In the genomic region with DNA sequence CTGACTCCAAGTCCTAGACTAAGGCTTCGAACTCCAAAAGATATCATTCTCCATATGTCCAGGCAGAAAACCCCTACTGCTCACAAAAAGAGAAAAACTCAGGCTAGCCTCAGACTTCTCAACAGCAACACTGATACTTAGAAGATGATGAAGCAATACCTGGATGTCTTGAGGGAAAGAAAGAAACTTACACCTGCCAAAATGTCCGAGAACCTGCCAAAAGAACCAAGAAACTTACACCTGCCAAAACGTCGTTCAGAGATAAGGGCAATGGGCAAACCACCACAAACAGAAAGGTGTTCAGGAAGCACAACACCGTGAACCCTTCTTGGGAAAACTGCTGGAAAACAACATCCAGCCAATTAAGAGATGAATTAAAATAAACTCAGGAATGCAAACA, we compare ENCODE assay signal across 18 cellular contexts.
"Had no signal": no experiment of that assay in that cellular context is flagged by ENCODE, and none has a peak within 500 bp of the region (broad histone marks: within the 10 kb centered on the region; RNA-seq: fewer than 3 reads in every experiment).

No MANE protein-coding gene starts in this region.

- ATAC-seq: heart left ventricle; sciatic nerve; stimulated activated memory B cell treated with anti-CD40 and anti-IgM and Interleukin-4, amounts not matched to agents 10 μg/mL and 1 μg/mL and 100 μg/mL, for 72 hours had no signal

- H3K4me1 ChIP-seq: vagina had no signal

- DNase-seq: effector CD4-positive, alpha-beta T cell; foreskin melanocyte; heart left ventricle; hippocampal formation; kidney glomerular epithelial cell; lower lobe of right lung; naive thymus-derived CD4-positive, alpha-beta T cell; nephron progenitor cell; spleen; stimulated activated CD4-positive, alpha-beta T cell treated with anti-CD3 and anti-CD28 coated beads, Interleukin-15, amount 100 ng/mL, for 24 hours; stimulated activated CD4-positive, alpha-beta T cell treated with anti-CD3 and anti-CD28 coated beads, Interleukin-1b, Interleukin-23, amount 100 ng/mL, for 48 hours; stimulated activated CD4-positive, alpha-beta T cell treated with anti-CD3 and anti-CD28 coated beads, Interleukin-4, amount 100 ng/mL, for 24 hours; tibial artery; upper lobe of left lung had no signal

- H3K36me3 ChIP-seq: lower lobe of right lung, spleen, tibial artery, upper lobe of left lung, vagina had no signal

- H3K27me3 ChIP-seq: heart left ventricle, spleen, tibial artery, upper lobe of left lung, vagina had no signal

- H3K27ac ChIP-seq: coronary artery, lower lobe of right lung, spleen, tibial artery, upper lobe of left lung, vagina had no signal

- H3K4me3 ChIP-seq: coronary artery, heart left ventricle, lower lobe of right lung, spleen, tibial artery, upper lobe of left lung, vagina had no signal

- H3K9me3 ChIP-seq: heart left ventricle, lower lobe of right lung, spleen, tibial artery, upper lobe of left lung, vagina had no signal
